ENCODE assay signal across 9 cellular contexts in the genomic region with DNA sequence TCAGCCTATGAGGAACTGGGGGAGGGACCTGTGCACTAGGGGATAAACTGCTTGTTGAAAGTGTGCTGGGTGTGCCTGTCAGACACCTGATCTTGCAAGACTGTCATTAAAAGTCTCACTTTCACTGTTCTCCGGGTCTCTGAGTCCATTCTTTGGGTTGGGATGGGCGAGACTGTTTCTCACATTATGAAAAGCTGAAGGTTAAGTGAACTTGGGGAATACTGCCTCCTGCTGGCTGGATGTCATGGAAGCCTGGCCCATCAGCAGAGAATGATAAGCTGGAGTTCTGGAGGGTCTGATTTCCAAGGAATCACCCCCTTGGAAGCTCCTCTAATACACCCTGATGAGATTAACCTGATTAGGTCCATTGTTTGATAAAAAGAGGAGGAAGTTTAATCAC. TPM values are rescaled to one million over a fixed set of nuclear protein-coding genes. Genes with fewer than 3 reads are reported as not detected.
A peak's percentile ranks its signal among the peaks of the same experiment; 100 is the strongest.
DNase-seq lines count a peak whose midpoint lies in the region; ATAC-seq and TF ChIP-seq lines count a peak whose summit lies in the region.
"Had no signal": no experiment of that assay in that cellular context is flagged by ENCODE, and none has a peak within 500 bp of the region (broad histone marks: within the 10 kb centered on the region; RNA-seq: fewer than 3 reads in every experiment).

No MANE protein-coding gene starts in this region.

- H3K27ac Mint-ChIP-seq in activated CD8-positive, alpha-beta T cell treated with anti-CD3 and anti-CD28 coated beads, Interleukin-2, amount 10 ng/mL, durations not matched to agents 7 days and 5 days = no peak overlapping the region

- H3K27me3 ChIP-seq in AG04450 (ENCODE audit: control insufficient read depth, insufficient read depth, low read length) = peaks cover 5% of the 10 kb centered on the region

- POLR2A ChIA-PET in AG04450 (lab: Yijun Ruan, JAX) = no interaction called here
- POLR2A ChIA-PET in activated CD8-positive, alpha-beta T cell treated with anti-CD3 and anti-CD28 coated beads, Interleukin-2, amount 10 ng/mL, durations not matched to agents 7 days and 5 days (lab: Charles Lee) = interaction anchor here (1.1 kb wide), 1 partner anchor 28 kb away, joined by 4 read pairs; no protein-coding TSS in a partner anchor

- H3K36me3 Mint-ChIP-seq in activated CD8-positive, alpha-beta T cell treated with anti-CD3 and anti-CD28 coated beads, Interleukin-2, amount 10 ng/mL, durations not matched to agents 7 days and 5 days (ENCODE audit: low read depth) = no peaks in the 10 kb centered on the region

- no peak overlapping the region for H3K4me3 ChIP-seq in AG04450 (ENCODE audit: low read depth, low read length)
- H3K4me3 ChIP-seq in HFF-Myc (replicated peaks; ENCODE audit: low read depth, low read length) = no peak overlapping the region
- H3K4me3 ChIP-seq in fibroblast of mammary gland (ENCODE audit: control insufficient read depth, low read depth, low read length) = no peak overlapping the region

- H3K9me3 Mint-ChIP-seq in activated CD8-positive, alpha-beta T cell treated with anti-CD3 and anti-CD28 coated beads, Interleukin-2, amount 10 ng/mL, durations not matched to agents 7 days and 5 days (ENCODE audit: insufficient read depth) = no peaks in the 10 kb centered on the region

- no peaks in the 10 kb centered on the region for H3K9me3 ChIP-seq in AG04450 (ENCODE audit: control insufficient read depth, insufficient read depth, low read length)

- no peak overlapping the region for H3K4me3 Mint-ChIP-seq in activated CD8-positive, alpha-beta T cell treated with anti-CD3 and anti-CD28 coated beads, Interleukin-2, amount 10 ng/mL, durations not matched to agents 7 days and 5 days

- TF ChIP-seq CTCF in AG04450 (IDR thresholded peaks at IDR 0.05; ENCODE audit: low read depth, low read length) (peak; percentile 41), HFF-Myc (IDR thresholded peaks at IDR 0.05; ENCODE audit: low read depth, low read length, missing control alignments) (peak; percentile 48), fibroblast of mammary gland (conservative IDR thresholded peaks at IDR 0.05; ENCODE audit: control insufficient read depth, insufficient read depth, low read depth, low read length) (peak; percentile 52)

- CTCF ChIA-PET in AG04450 (lab: Charles Lee) = interaction anchor here (0.7 to 1.8 kb wide), 6 partner anchors 21 to 205 kb away, joined by 4 to 21 read pairs (median 6); no protein-coding TSS in a partner anchor
- CTCF ChIA-PET in activated CD8-positive, alpha-beta T cell treated with anti-CD3 and anti-CD28 coated beads, Interleukin-2, amount 10 ng/mL, durations not matched to agents 7 days and 5 days (lab: Charles Lee) = interaction anchor here (0.6 to 9.3 kb wide), 15 partner anchors 9 to 277 kb away, joined by 3 to 133 read pairs (median 5); partner anchors contain the start of gene VPREB1

- H3K27ac ChIP-seq in AG04450 (ENCODE audit: low read depth, low read length) = no peak overlapping the region

- DNase-seq in AG04450 (ENCODE audit: low read depth, low spot score) (no peak), HFF-Myc (ENCODE audit: extremely low read depth, low read depth) (no peak), fibroblast of mammary gland (ENCODE audit: low read depth) (peak; percentile 34)
- DNase-seq in activated CD8-positive, alpha-beta T cell treated with anti-CD3 and anti-CD28 coated beads, Interleukin-2, amount 10 ng/mL, durations not matched to agents 7 days and 5 days = peak; percentile 63
- peak; percentile 42 to 49 for DNase-seq in stimulated activated CD4-positive, alpha-beta T cell treated with anti-CD3 and anti-CD28 coated beads, Interleukin-1b, Interleukin-23, amount 100 ng/mL, for 4 hours (ENCODE audit: low read depth in 2 of 2)

- ATAC-seq in activated CD8-positive, alpha-beta T cell treated with anti-CD3 and anti-CD28 coated beads, Interleukin-2, amount 10 ng/mL, durations not matched to agents 7 days and 5 days = peak; percentile 44
- ATAC-seq in HG02678 (IDR thresholded peaks at IDR 0.05; ENCODE audit: unreplicated experiment) (no peak), GM19467 (IDR thresholded peaks at IDR 0.05; ENCODE audit: unreplicated experiment) (no peak), GM18909 (IDR thresholded peaks at IDR 0.05; ENCODE audit: poor library complexity, unreplicated experiment) (no peak)

- peaks cover 15% of the 10 kb centered on the region for H3K4me1 Mint-ChIP-seq in activated CD8-positive, alpha-beta T cell treated with anti-CD3 and anti-CD28 coated beads, Interleukin-2, amount 10 ng/mL, durations not matched to agents 7 days and 5 days (ENCODE audit: low read depth)

- peaks cover 6% of the 10 kb centered on the region for H3K27me3 Mint-ChIP-seq in activated CD8-positive, alpha-beta T cell treated with anti-CD3 and anti-CD28 coated beads, Interleukin-2, amount 10 ng/mL, durations not matched to agents 7 days and 5 days (ENCODE audit: low read depth)

RNA-seq across cellular contexts. Expression of gene VPREB1, which starts 9.0 kb away (rescaled TPM):
- not detected in 2 replicates for polyA plus RNA-seq in AG04450 (2011; rRNA removed)
- not detected in 2 replicates for polyA minus RNA-seq in AG04450 (2011; rRNA and poly(A)+ RNA removed)
- not detected for total RNA-seq in activated CD8-positive, alpha-beta T cell treated with anti-CD3 and anti-CD28 coated beads, Interleukin-2, amount 10 ng/mL, durations not matched to agents 7 days and 5 days
- polyA plus RNA-seq: esophagus had no signal

Comparison
In these comparisons a context has a peak if more than half of its experiments do, and no peak if none do; other contexts are left out.
1. DNase-seq: peak in activated CD8-positive, alpha-beta T cell treated with anti-CD3 and anti-CD28 coated beads, Interleukin-2, amount 10 ng/mL, durations not matched to agents 7 days and 5 days (single experiment), fibroblast of mammary gland (single experiment) and stimulated activated CD4-positive, alpha-beta T cell treated with anti-CD3 and anti-CD28 coated beads, Interleukin-1b, Interleukin-23, amount 100 ng/mL, for 4 hours (2 of 2); none in AG04450 (single experiment) and HFF-Myc (single experiment).
2. Peak in every context shown above with its lines, with median percentiles within 50 percentile points of each other: CTCF ChIP-seq.